ENCODE assay signal across 8 cellular contexts in genomic region chr9:33737811-33738606, GRCh38. TPM values are rescaled to one million over a fixed set of nuclear protein-coding genes. Genes with fewer than 3 reads are reported as not detected.
DNase-seq lines count a peak whose midpoint lies in the region; TF ChIP-seq lines count a peak whose summit lies in the region.

No MANE protein-coding gene starts in this region.

- H3K4me3 ChIP-seq in epithelial cell of proximal tubule (ENCODE audit: low read depth, low read length): no peak overlapping the region
- H3K4me3 ChIP-seq in neutrophil (ENCODE audit: low read depth in 1 of 2, low read length in 1 of 2): no peak overlapping the region
- no peak overlapping the region for H3K4me3 ChIP-seq in vagina

- H3K36me3 ChIP-seq in neutrophil (no peaks in the 10 kb centered on the region), vagina (no peaks in the 10 kb centered on the region)

- H3K27ac ChIP-seq in neutrophil (no peak overlapping the region), vagina (no peak overlapping the region)

- intact Hi-C loops in vagina (cut with DNase I): no loop called here

- no peak for TF ChIP-seq POLR2A in vagina (IDR thresholded peaks at IDR 0.05)

- H3K27me3 ChIP-seq in neutrophil (peaks cover 8% of the 10 kb centered on the region), vagina (no peaks in the 10 kb centered on the region)

- TF ChIP-seq CTCF in LNCAP (IDR thresholded peaks at IDR 0.05) (peak; percentile 57), epithelial cell of proximal tubule (conservative IDR thresholded peaks at IDR 0.05; ENCODE audit: low read depth, low read length) (peak; percentile 89), neutrophil (IDR thresholded peaks at IDR 0.05) (peak; percentile 24), vagina (IDR thresholded peaks at IDR 0.05) (peak in 1 of 3 experiments; percentile 14)

- H3K4me1 ChIP-seq in neutrophil (ENCODE audit: control insufficient read depth in 1 of 2, insufficient read depth in 1 of 2, low read depth in 1 of 2, low read length in 1 of 2): no peaks in the 10 kb centered on the region
- no peaks in the 10 kb centered on the region for H3K4me1 ChIP-seq in vagina

- DNase-seq in SHP77 (lab: John Stamatoyannopoulos, UW) (peak; percentile 21 to 61), SHP77 treated with DMSO at 0.1 percent for 48 hours (lab: John Stamatoyannopoulos, UW) (no peak), RPMI7951 (ENCODE audit: low read depth) (peak; percentile 54), epithelial cell of proximal tubule (ENCODE audit: low read depth) (no peak), vagina (ENCODE audit: extremely low spot score in 2 of 2) (no peak), NCI-H187 treated with DMSO at 0.1 percent for 48 hours (lab: John Stamatoyannopoulos, UW) (no peak)

- H3K9me3 ChIP-seq in neutrophil: no peaks in the 10 kb centered on the region
- H3K9me3 ChIP-seq in vagina: no peaks in the 10 kb centered on the region

RNA-seq across cellular contexts. Expression of gene PRSS3, which starts 57.4 kb away (rescaled TPM):
- 2.6 and 7.1 TPM in 2 replicates for total RNA-seq in RPMI7951 (2014; rRNA removed; shearing (Covaris generic))
- total RNA-seq in epithelial cell of proximal tubule: 2.7 and 5.7 TPM in 2 replicates
- 7.6 TPM for total RNA-seq in vagina

Comparison
In these comparisons a context has a peak if more than half of its experiments do, and no peak if none do; other contexts are left out.
1. DNase-seq: peak in SHP77 (2 of 2) and RPMI7951 (single experiment); none in SHP77 treated with DMSO at 0.1 percent for 48 hours (single experiment), epithelial cell of proximal tubule (single experiment), vagina (0 of 2) and NCI-H187 treated with DMSO at 0.1 percent for 48 hours (single experiment).